Comparison of ENCODE assay signal across 13 cellular contexts in the genomic region with DNA sequence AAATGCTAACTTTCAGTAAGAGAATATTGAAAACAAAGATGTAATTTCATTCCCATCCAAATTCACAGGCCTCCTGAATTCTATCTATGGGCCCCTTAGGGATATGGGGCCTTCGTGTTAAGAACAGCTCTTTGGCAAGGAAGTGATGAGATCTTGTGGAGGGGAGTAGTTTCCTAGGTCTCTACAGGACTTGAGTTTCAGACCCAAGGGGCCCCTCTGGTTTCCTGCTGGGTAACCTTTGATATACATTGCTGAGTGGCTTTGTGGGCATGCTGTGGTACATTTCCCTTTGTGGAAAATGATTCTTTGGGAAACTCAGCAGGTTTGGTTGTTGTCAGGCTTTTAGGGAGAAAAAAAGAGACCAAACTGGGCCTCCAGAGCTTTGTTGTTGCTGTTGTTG. TPM values are rescaled to one million over a fixed set of nuclear protein-coding genes. Genes with fewer than 3 reads are reported as not detected.
DNase-seq lines count a peak whose midpoint lies in the region; ATAC-seq, FAIRE-seq and TF ChIP-seq lines count a peak whose summit lies in the region.
"Had no signal": no experiment of that assay in that cellular context is flagged by ENCODE, and none has a peak within 500 bp of the region (broad histone marks: within the 10 kb centered on the region; RNA-seq: fewer than 3 reads in every experiment).

No MANE protein-coding gene starts in this region.

- H3K9me3 ChIP-seq in MM.1S (replicated peaks; ENCODE audit: insufficient read depth, low read length): no peaks in the 10 kb centered on the region
- H3K9me3 ChIP-seq: left lung, ovary, tibial nerve had no signal

- H3K27ac Mint-ChIP-seq in activated CD8-positive, alpha-beta T cell treated with anti-CD3 and anti-CD28 coated beads, Interleukin-2, amount 10 ng/mL, durations not matched to agents 7 days and 5 days: peak overlapping the region; percentile 84
- H3K27ac Mint-ChIP-seq in natural killer cell treated with Interleukin-12 subunit alpha and Interleukin-12 subunit beta and Interleukin-15 and Interleukin-18, amount 100 ng/mL, for 72 hours: peak overlapping the region; percentile 94 to 96

- no peak for TF ChIP-seq POLR2A in GM12891 (IDR thresholded peaks at IDR 0.05; ENCODE audit: low read depth, low read length)

- no peaks in the 10 kb centered on the region for H4K20me1 ChIP-seq in MM.1S (ENCODE audit: insufficient read depth, low read length)

- POLR2A ChIA-PET in activated CD8-positive, alpha-beta T cell treated with anti-CD3 and anti-CD28 coated beads, Interleukin-2, amount 10 ng/mL, durations not matched to agents 7 days and 5 days (lab: Charles Lee): interaction anchor here (1.0 to 13.5 kb wide), 3 partner anchors 10 to 230 kb away, joined by 3 to 234 read pairs (median 4); a partner anchor contains a TSS

- no peaks in the 10 kb centered on the region for H3K27me3 Mint-ChIP-seq in activated CD8-positive, alpha-beta T cell treated with anti-CD3 and anti-CD28 coated beads, Interleukin-2, amount 10 ng/mL, durations not matched to agents 7 days and 5 days (ENCODE audit: low read depth)
- H3K27me3 Mint-ChIP-seq in natural killer cell treated with Interleukin-12 subunit alpha and Interleukin-12 subunit beta and Interleukin-15 and Interleukin-18, amount 100 ng/mL, for 72 hours: no peaks in the 10 kb centered on the region

- TF ChIP-seq CTCF in MM.1S (IDR thresholded peaks at IDR 0.05; ENCODE audit: low read length): no peak

- H3K4me1 ChIP-seq in MM.1S (ENCODE audit: low read length): peaks cover 72% of the 10 kb centered on the region

- no peaks in the 10 kb centered on the region for H3K9me2 ChIP-seq in MM.1S (replicated peaks; ENCODE audit: insufficient read depth, low read length)

- CTCF ChIA-PET in activated CD8-positive, alpha-beta T cell treated with anti-CD3 and anti-CD28 coated beads, Interleukin-2, amount 10 ng/mL, durations not matched to agents 7 days and 5 days (lab: Charles Lee): interaction anchor here (0.9 to 19.5 kb wide), 6 partner anchors 9 to 208 kb away, joined by 3 to 630 read pairs (median 22); a partner anchor contains a TSS

- H3K4me1 Mint-ChIP-seq in activated CD8-positive, alpha-beta T cell treated with anti-CD3 and anti-CD28 coated beads, Interleukin-2, amount 10 ng/mL, durations not matched to agents 7 days and 5 days (ENCODE audit: low read depth): peaks cover 86% of the 10 kb centered on the region
- peaks cover 67 to 81% of the 10 kb centered on the region in 2 donors for H3K4me1 Mint-ChIP-seq in natural killer cell treated with Interleukin-12 subunit alpha and Interleukin-12 subunit beta and Interleukin-15 and Interleukin-18, amount 100 ng/mL, for 72 hours (ENCODE audit: low read depth in 2 of 2)

- DNase-seq in GM12891 (ENCODE audit: insufficient read length, low spot score) (no peak), MM.1S (no peak), amygdala (lab: John Stamatoyannopoulos, UW) (no peak)
- DNase-seq in activated CD8-positive, alpha-beta T cell treated with anti-CD3 and anti-CD28 coated beads, Interleukin-2, amount 10 ng/mL, durations not matched to agents 7 days and 5 days: peak; percentile 61
- no peak for DNase-seq in natural killer cell treated with Interleukin-12 subunit alpha and Interleukin-12 subunit beta and Interleukin-15 and Interleukin-18, amount 100 ng/mL, for 72 hours (ENCODE audit: low spot score)
- DNase-seq: DMS79, left lung, ovary had no signal

- FAIRE-seq in GM12891 (lab: Jason Lieb, UNC): no peak
- FAIRE-seq: colon, frontal cortex had no signal

- H3K27me3 ChIP-seq in MM.1S (replicated peaks; ENCODE audit: insufficient read depth, low read length): no peaks in the 10 kb centered on the region
- H3K27me3 ChIP-seq: left lung, ovary, tibial nerve had no signal

- H3K4me3 ChIP-seq in MM.1S (ENCODE audit: low read length): no peak overlapping the region
- H3K4me3 ChIP-seq: left lung, ovary, tibial nerve had no signal

- ATAC-seq in activated CD8-positive, alpha-beta T cell treated with anti-CD3 and anti-CD28 coated beads, Interleukin-2, amount 10 ng/mL, durations not matched to agents 7 days and 5 days: peak; percentile 34
- no peak for ATAC-seq in natural killer cell treated with Interleukin-12 subunit alpha and Interleukin-12 subunit beta and Interleukin-15 and Interleukin-18, amount 100 ng/mL, for 72 hours
- ATAC-seq in GM21390 (IDR thresholded peaks at IDR 0.05; ENCODE audit: unreplicated experiment) (no peak), GM19035 (IDR thresholded peaks at IDR 0.05; ENCODE audit: unreplicated experiment) (no peak)
- ATAC-seq: left lung had no signal

- no peak overlapping the region for H2AFZ ChIP-seq in MM.1S (ENCODE audit: low read length)

- H3K9ac ChIP-seq in MM.1S (ENCODE audit: low read length): no peak overlapping the region

- peak overlapping the region; percentile 27; the same call in 1 of the 2 replicates for H3K4me2 ChIP-seq in MM.1S (ENCODE audit: low read depth, low read length)

- H3K36me3 Mint-ChIP-seq in activated CD8-positive, alpha-beta T cell treated with anti-CD3 and anti-CD28 coated beads, Interleukin-2, amount 10 ng/mL, durations not matched to agents 7 days and 5 days (ENCODE audit: low read depth): peaks cover 43% of the 10 kb centered on the region
- H3K36me3 Mint-ChIP-seq in natural killer cell treated with Interleukin-12 subunit alpha and Interleukin-12 subunit beta and Interleukin-15 and Interleukin-18, amount 100 ng/mL, for 72 hours: no peaks in the 10 kb centered on the region

- H3K9me3 Mint-ChIP-seq in activated CD8-positive, alpha-beta T cell treated with anti-CD3 and anti-CD28 coated beads, Interleukin-2, amount 10 ng/mL, durations not matched to agents 7 days and 5 days (ENCODE audit: insufficient read depth): no peaks in the 10 kb centered on the region
- H3K9me3 Mint-ChIP-seq in natural killer cell treated with Interleukin-12 subunit alpha and Interleukin-12 subunit beta and Interleukin-15 and Interleukin-18, amount 100 ng/mL, for 72 hours: no peaks in the 10 kb centered on the region

- peaks cover 48% of the 10 kb centered on the region for H3F3A ChIP-seq in MM.1S (ENCODE audit: insufficient read depth, low read length)

- peak overlapping the region; percentile 84 for H3K4me3 Mint-ChIP-seq in activated CD8-positive, alpha-beta T cell treated with anti-CD3 and anti-CD28 coated beads, Interleukin-2, amount 10 ng/mL, durations not matched to agents 7 days and 5 days
- H3K4me3 Mint-ChIP-seq in natural killer cell treated with Interleukin-12 subunit alpha and Interleukin-12 subunit beta and Interleukin-15 and Interleukin-18, amount 100 ng/mL, for 72 hours: peak overlapping the region; percentile 77

- no peaks in the 10 kb centered on the region for H3K36me3 ChIP-seq in MM.1S (replicated peaks; ENCODE audit: insufficient read depth, low read length)
- H3K36me3 ChIP-seq: left lung, ovary, tibial nerve had no signal

- no peak overlapping the region for H3K27ac ChIP-seq in MM.1S (ENCODE audit: low read length)
- H3K27ac ChIP-seq: ovary, tibial nerve had no signal

- H3K79me2 ChIP-seq in MM.1S (ENCODE audit: low read length): peaks cover 100% of the 10 kb centered on the region

TF ChIP-seq in GM12891, 5 proteins besides CTCF, POLR2A, EP300 and RAD21:
- no peak for TF ChIP-seq TAF1 (IDR thresholded peaks at IDR 0.05; ENCODE audit: low read depth, low read length)
- TF ChIP-seq SPI1 (IDR thresholded peaks at IDR 0.05; ENCODE audit: low read depth, low read length): peak; percentile 29; the same call in 1 of the 2 replicates
- TF ChIP-seq POU2F2 (IDR thresholded peaks at IDR 0.05; ENCODE audit: low read depth, low read length): no peak
- no peak for TF ChIP-seq PAX5 (IDR thresholded peaks at IDR 0.05; ENCODE audit: insufficient read depth, low read length, severe bottlenecking)
TF ChIP-seq in GM12891: peak in this region for 1.

RNA-seq across cellular contexts. Expression of a gene that starts 6.2 kb away (rescaled TPM):
- polyA plus RNA-seq in GM12891 (2012; ENCODE audit: low read depth, missing spikeins): 33.2 TPM
- total RNA-seq in activated CD8-positive, alpha-beta T cell treated with anti-CD3 and anti-CD28 coated beads, Interleukin-2, amount 10 ng/mL, durations not matched to agents 7 days and 5 days: 100 to 1,000 TPM in 1 of 2 experiments, 10 to 100 TPM in 1; 97.3 to 104 TPM
- total RNA-seq in natural killer cell treated with Interleukin-12 subunit alpha and Interleukin-12 subunit beta and Interleukin-15 and Interleukin-18, amount 100 ng/mL, for 72 hours: 10 to 100 TPM; 83.9 to 85.9 TPM

RNA-seq across cellular contexts. Expression of a gene that starts 20.9 kb away (rescaled TPM):
- 90.0 TPM for polyA plus RNA-seq in GM12891 (2012; ENCODE audit: low read depth, missing spikeins)
- 100 to 1,000 TPM; 173 to 191 TPM for total RNA-seq in activated CD8-positive, alpha-beta T cell treated with anti-CD3 and anti-CD28 coated beads, Interleukin-2, amount 10 ng/mL, durations not matched to agents 7 days and 5 days
- total RNA-seq in natural killer cell treated with Interleukin-12 subunit alpha and Interleukin-12 subunit beta and Interleukin-15 and Interleukin-18, amount 100 ng/mL, for 72 hours: 100 to 1,000 TPM; 154 to 164 TPM

RNA-seq across cellular contexts. Expression of a gene that starts 53.3 kb away (rescaled TPM):
- 24.7 TPM for polyA plus RNA-seq in GM12891 (2012; ENCODE audit: low read depth, missing spikeins)
- 10 to 100 TPM; 23.8 to 25.7 TPM for total RNA-seq in activated CD8-positive, alpha-beta T cell treated with anti-CD3 and anti-CD28 coated beads, Interleukin-2, amount 10 ng/mL, durations not matched to agents 7 days and 5 days
- 10 to 100 TPM; 15.5 to 30.0 TPM for total RNA-seq in natural killer cell treated with Interleukin-12 subunit alpha and Interleukin-12 subunit beta and Interleukin-15 and Interleukin-18, amount 100 ng/mL, for 72 hours
